8 cellular contexts compared by ENCODE assay signal in genomic region chr1:77126309-77126708, GRCh38.
A peak's percentile ranks its signal among the peaks of the same experiment; 100 is the strongest.
DNase-seq lines count a peak whose midpoint lies in the region; ATAC-seq, FAIRE-seq and TF ChIP-seq lines count a peak whose summit lies in the region.

No MANE protein-coding gene starts in this region.

- no peak overlapping the region for H3K9ac ChIP-seq in SK-N-SH

- H3K9me3 ChIP-seq in HEK293 (ENCODE audit: control insufficient read depth, insufficient read depth, low read depth, low read length) (no peaks in the 10 kb centered on the region), SK-N-SH (no peaks in the 10 kb centered on the region)

- H4K20me1 ChIP-seq in SK-N-SH (ENCODE audit: insufficient read depth) = no peaks in the 10 kb centered on the region

- H3K4me1 ChIP-seq in HEK293 (ENCODE audit: control insufficient read depth, insufficient read depth, low read length) = no peaks in the 10 kb centered on the region
- H3K4me1 ChIP-seq in SK-N-SH (ENCODE audit: control insufficient read depth in 1 of 2, insufficient read depth in 2 of 2, low read depth in 1 of 2, low read length in 1 of 2) = no peaks in the 10 kb centered on the region; a peak in 2 of 4 replicates

- CTCF ChIA-PET in HEK293 (lab: Yijun Ruan, JAX) = interaction anchor here (0.6 to 2.8 kb wide), 8 partner anchors 10 to 1849 kb away, joined by 3 to 12 read pairs (median 3); no protein-coding TSS in a partner anchor
- CTCF ChIA-PET in SK-N-SH (lab: Yijun Ruan, JAX) = interaction anchor here (0.6 to 4.4 kb wide), 30 partner anchors 8 to 1869 kb away, joined by 3 to 60 read pairs (median 4); no protein-coding TSS in a partner anchor

- H3K4me3 ChIP-seq in HEK293 (ENCODE audit: low read depth, low read length) (no peak overlapping the region), SK-N-SH (ENCODE audit: low read depth in 2 of 2, low read length in 1 of 2) (peak overlapping the region in 1 of 2 experiments; percentile 5; a peak in 1 of 4 replicates), fibroblast of pulmonary artery (replicated peaks; ENCODE audit: low read depth, low read length) (no peak overlapping the region)

- H3K9me2 ChIP-seq in SK-N-SH = no peaks in the 10 kb centered on the region

- H3F3A ChIP-seq in SK-N-SH (replicated peaks; ENCODE audit: insufficient read depth) = no peaks in the 10 kb centered on the region

- H3K27ac ChIP-seq in 22Rv1 (no peak overlapping the region), HEK293 (ENCODE audit: extremely low read depth, low read depth, low read length) (no peak overlapping the region), SK-N-SH (ENCODE audit: low read depth in 2 of 2, low read length in 1 of 2) (no peak overlapping the region)

- peak; percentile 84 for FAIRE-seq in G401.6 (lab: Jason Lieb, UNC)

- H3K4me2 ChIP-seq in SK-N-SH = no peak overlapping the region

- H2AFZ ChIP-seq in SK-N-SH (ENCODE audit: low read depth) = no peak overlapping the region; the same call in 1 of the 2 replicates

- 9% methylated on average over 2 of the region's 2 CpGs for whole genome bisulfite sequencing in SK-N-SH (ENCODE audit: low lambda C conversion rate)

- H3K27me3 ChIP-seq in SK-N-SH (ENCODE audit: insufficient read depth) = no peaks in the 10 kb centered on the region

- POLR2A ChIA-PET in HEK293 (lab: Yijun Ruan, JAX) = no interaction called here
- POLR2A ChIA-PET in SK-N-SH (lab: Yijun Ruan, JAX) = no interaction called here

- TF ChIP-seq RAD21 in SK-N-SH (IDR thresholded peaks at IDR 0.05; ENCODE audit: low read length) = peak; percentile 96

- TF ChIP-seq EP300 in SK-N-SH (IDR thresholded peaks at IDR 0.05; ENCODE audit: borderline replicate concordance in 1 of 2, low read depth in 1 of 2, low read length in 1 of 2) = no peak

- ATAC-seq in HG02642 (IDR thresholded peaks at IDR 0.05; ENCODE audit: poor library complexity, unreplicated experiment) = no peak

- no peaks in the 10 kb centered on the region for H3K36me3 ChIP-seq in HEK293 (ENCODE audit: control insufficient read depth in 2 of 2, insufficient read depth in 1 of 2, low read length in 2 of 2)
- peaks cover 0 to 7% of the 10 kb centered on the region in 2 experiments for H3K36me3 ChIP-seq in SK-N-SH (replicated peaks in 1 of 2; ENCODE audit: control insufficient read depth in 1 of 2, insufficient read depth in 2 of 2, low read length in 1 of 2)

- DNase-seq in NCI-H1105 (lab: John Stamatoyannopoulos, UW) (peak; percentile 56), SK-N-SH (peak; percentile 56), fibroblast of pulmonary artery (ENCODE audit: low read depth) (peak; percentile 87), pons (ENCODE audit: low spot score) (peak; percentile 84)

- no peaks in the 10 kb centered on the region for H3K79me2 ChIP-seq in SK-N-SH (ENCODE audit: insufficient read depth)

- TF ChIP-seq CTCF in 22Rv1 (IDR thresholded peaks at IDR 0.05) (peak; percentile 80), HEK293 (tag by site-specific recombination; IDR thresholded peaks at IDR 0.05) (peak; percentile 53; the same call in 1 of the 2 replicates), SK-N-SH (IDR thresholded peaks at IDR 0.05) (peak; percentile 84), fibroblast of pulmonary artery (IDR thresholded peaks at IDR 0.05; ENCODE audit: low read length, missing control alignments) (peak; percentile 68)

TF ChIP-seq in HEK293, 187 proteins besides CTCF, POLR2A, EP300 and RAD21:
- TF ChIP-seq ZNF654 (tag by site-specific recombination; IDR thresholded peaks at IDR 0.05; ENCODE audit: low read depth) (peak; percentile 70), ZNF404 (tag by site-specific recombination; IDR thresholded peaks at IDR 0.05) (no peak)

TF ChIP-seq in SK-N-SH, 30 proteins besides CTCF, POLR2A, EP300 and RAD21:
- TF ChIP-seq SMC3 (IDR thresholded peaks at IDR 0.05; ENCODE audit: low read depth, low read length) (peak; percentile 88), EZH2phosphoT487 (IDR thresholded peaks at IDR 0.05; ENCODE audit: borderline replicate concordance, low read depth) (no peak)
